ENCODE assay signal across 1 cellular context in the genomic region with DNA sequence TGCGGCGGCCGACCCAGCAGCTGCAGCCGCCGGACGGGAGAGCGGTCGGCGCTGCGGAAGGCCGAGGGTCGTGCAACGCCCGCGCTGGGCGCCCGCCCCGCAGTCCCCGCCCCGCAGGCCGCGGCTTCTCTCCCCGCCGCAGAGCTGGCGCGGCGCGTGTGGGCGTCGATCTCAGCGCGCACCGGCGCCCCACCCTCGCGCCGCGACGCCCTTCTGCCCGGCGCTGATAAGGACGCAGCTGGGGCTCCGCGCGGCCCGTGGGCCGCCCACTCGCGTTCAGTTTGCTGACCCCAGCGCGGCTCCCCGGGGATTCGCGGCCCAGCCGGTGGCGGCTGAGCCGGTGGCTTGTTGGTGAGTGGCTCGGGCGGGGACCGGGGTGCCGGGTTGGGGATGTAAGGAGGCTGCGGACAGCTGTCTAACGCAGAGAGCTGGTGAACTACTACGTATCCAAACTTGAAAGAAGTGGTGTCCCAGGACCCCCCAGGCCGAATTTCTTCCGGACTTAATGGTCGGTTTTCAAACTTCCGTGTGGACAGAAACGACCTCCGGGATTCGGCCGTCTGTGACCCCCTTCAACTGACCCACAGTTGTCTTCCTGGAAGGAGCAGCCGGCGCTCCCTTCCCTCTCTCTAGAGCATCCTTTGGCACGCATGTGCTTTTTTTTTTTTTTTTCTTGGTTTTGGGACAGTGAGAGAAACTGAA.
TF ChIP-seq lines count a peak whose summit lies in the region.

No MANE protein-coding gene starts in this region.

TF ChIP-seq in K562, 482 proteins besides CTCF, POLR2A, EP300 and RAD21 (continued from another document and continues in another):
- TF ChIP-seq, protein P1, sequence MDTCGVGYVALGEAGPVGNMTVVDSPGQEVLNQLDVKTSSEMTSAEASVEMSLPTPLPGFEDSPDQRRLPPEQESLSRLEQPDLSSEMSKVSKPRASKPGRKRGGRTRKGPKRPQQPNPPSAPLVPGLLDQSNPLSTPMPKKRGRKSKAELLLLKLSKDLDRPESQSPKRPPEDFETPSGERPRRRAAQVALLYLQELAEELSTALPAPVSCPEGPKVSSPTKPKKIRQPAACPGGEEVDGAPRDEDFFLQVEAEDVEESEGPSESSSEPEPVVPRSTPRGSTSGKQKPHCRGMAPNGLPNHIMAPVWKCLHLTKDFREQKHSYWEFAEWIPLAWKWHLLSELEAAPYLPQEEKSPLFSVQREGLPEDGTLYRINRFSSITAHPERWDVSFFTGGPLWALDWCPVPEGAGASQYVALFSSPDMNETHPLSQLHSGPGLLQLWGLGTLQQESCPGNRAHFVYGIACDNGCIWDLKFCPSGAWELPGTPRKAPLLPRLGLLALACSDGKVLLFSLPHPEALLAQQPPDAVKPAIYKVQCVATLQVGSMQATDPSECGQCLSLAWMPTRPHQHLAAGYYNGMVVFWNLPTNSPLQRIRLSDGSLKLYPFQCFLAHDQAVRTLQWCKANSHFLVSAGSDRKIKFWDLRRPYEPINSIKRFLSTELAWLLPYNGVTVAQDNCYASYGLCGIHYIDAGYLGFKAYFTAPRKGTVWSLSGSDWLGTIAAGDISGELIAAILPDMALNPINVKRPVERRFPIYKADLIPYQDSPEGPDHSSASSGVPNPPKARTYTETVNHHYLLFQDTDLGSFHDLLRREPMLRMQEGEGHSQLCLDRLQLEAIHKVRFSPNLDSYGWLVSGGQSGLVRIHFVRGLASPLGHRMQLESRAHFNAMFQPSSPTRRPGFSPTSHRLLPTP (IDR thresholded peaks at IDR 0.05; ENCODE audit: borderline replicate concordance, extremely low read depth, insufficient read length), result no peak
- no peak for TF ChIP-seq ZNF589 (CRISPR knock-in tag; IDR thresholded peaks at IDR 0.05; ENCODE audit: low read depth)
- TF ChIP-seq RAD51 (IDR thresholded peaks at IDR 0.05; ENCODE audit: borderline replicate concordance, low read depth), result no peak
- TF ChIP-seq, protein P2, sequence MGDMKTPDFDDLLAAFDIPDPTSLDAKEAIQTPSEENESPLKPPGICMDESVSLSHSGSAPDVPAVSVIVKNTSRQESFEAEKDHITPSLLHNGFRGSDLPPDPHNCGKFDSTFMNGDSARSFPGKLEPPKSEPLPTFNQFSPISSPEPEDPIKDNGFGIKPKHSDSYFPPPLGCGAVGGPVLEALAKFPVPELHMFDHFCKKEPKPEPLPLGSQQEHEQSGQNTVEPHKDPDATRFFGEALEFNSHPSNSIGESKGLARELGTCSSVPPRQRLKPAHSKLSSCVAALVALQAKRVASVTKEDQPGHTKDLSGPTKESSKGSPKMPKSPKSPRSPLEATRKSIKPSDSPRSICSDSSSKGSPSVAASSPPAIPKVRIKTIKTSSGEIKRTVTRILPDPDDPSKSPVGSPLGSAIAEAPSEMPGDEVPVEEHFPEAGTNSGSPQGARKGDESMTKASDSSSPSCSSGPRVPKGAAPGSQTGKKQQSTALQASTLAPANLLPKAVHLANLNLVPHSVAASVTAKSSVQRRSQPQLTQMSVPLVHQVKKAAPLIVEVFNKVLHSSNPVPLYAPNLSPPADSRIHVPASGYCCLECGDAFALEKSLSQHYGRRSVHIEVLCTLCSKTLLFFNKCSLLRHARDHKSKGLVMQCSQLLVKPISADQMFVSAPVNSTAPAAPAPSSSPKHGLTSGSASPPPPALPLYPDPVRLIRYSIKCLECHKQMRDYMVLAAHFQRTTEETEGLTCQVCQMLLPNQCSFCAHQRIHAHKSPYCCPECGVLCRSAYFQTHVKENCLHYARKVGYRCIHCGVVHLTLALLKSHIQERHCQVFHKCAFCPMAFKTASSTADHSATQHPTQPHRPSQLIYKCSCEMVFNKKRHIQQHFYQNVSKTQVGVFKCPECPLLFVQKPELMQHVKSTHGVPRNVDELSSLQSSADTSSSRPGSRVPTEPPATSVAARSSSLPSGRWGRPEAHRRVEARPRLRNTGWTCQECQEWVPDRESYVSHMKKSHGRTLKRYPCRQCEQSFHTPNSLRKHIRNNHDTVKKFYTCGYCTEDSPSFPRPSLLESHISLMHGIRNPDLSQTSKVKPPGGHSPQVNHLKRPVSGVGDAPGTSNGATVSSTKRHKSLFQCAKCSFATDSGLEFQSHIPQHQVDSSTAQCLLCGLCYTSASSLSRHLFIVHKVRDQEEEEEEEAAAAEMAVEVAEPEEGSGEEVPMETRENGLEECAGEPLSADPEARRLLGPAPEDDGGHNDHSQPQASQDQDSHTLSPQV (IDR thresholded peaks at IDR 0.05), result no peak
- TF ChIP-seq GABPB1 (CRISPR knock-in tag; IDR thresholded peaks at IDR 0.05), result no peak
- no peak for TF ChIP-seq ATF1 (CRISPR knock-in tag; IDR thresholded peaks at IDR 0.05)
- 0 out of 2 replicates have a peak, but pooled peaks have one; percentile 14 for TF ChIP-seq ATF1 (tag; IDR thresholded peaks at IDR 0.05)
- TF ChIP-seq FOXK2 (conservative IDR thresholded peaks at IDR 0.05 in 1 of 2, IDR thresholded peaks at IDR 0.05 in 1 of 2; ENCODE audit: low read depth in 2 of 2), result no peak
- TF ChIP-seq, protein P3, sequence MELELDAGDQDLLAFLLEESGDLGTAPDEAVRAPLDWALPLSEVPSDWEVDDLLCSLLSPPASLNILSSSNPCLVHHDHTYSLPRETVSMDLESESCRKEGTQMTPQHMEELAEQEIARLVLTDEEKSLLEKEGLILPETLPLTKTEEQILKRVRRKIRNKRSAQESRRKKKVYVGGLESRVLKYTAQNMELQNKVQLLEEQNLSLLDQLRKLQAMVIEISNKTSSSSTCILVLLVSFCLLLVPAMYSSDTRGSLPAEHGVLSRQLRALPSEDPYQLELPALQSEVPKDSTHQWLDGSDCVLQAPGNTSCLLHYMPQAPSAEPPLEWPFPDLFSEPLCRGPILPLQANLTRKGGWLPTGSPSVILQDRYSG (tag; conservative IDR thresholded peaks at IDR 0.05; ENCODE audit: low read depth), result no peak
- TF ChIP-seq DDX20 (tag; IDR thresholded peaks at IDR 0.05; ENCODE audit: low read depth), result no peak
- TF ChIP-seq, protein P4, sequence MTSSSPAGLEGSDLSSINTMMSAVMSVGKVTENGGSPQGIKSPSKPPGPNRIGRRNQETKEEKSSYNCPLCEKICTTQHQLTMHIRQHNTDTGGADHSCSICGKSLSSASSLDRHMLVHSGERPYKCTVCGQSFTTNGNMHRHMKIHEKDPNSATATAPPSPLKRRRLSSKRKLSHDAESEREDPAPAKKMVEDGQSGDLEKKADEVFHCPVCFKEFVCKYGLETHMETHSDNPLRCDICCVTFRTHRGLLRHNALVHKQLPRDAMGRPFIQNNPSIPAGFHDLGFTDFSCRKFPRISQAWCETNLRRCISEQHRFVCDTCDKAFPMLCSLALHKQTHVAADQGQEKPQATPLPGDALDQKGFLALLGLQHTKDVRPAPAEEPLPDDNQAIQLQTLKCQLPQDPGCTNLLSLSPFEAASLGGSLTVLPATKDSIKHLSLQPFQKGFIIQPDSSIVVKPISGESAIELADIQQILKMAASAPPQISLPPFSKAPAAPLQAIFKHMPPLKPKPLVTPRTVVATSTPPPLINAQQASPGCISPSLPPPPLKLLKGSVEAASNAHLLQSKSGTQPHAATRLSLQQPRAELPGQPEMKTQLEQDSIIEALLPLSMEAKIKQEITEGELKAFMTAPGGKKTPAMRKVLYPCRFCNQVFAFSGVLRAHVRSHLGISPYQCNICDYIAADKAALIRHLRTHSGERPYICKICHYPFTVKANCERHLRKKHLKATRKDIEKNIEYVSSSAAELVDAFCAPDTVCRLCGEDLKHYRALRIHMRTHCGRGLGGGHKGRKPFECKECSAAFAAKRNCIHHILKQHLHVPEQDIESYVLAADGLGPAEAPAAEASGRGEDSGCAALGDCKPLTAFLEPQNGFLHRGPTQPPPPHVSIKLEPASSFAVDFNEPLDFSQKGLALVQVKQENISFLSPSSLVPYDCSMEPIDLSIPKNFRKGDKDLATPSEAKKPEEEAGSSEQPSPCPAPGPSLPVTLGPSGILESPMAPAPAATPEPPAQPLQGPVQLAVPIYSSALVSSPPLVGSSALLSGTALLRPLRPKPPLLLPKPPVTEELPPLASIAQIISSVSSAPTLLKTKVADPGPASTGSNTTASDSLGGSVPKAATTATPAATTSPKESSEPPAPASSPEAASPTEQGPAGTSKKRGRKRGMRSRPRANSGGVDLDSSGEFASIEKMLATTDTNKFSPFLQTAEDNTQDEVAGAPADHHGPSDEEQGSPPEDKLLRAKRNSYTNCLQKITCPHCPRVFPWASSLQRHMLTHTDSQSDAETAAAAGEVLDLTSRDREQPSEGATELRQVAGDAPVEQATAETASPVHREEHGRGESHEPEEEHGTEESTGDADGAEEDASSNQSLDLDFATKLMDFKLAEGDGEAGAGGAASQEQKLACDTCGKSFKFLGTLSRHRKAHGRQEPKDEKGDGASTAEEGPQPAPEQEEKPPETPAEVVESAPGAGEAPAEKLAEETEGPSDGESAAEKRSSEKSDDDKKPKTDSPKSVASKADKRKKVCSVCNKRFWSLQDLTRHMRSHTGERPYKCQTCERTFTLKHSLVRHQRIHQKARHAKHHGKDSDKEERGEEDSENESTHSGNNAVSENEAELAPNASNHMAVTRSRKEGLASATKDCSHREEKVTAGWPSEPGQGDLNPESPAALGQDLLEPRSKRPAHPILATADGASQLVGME (CRISPR knock-in tag; IDR thresholded peaks at IDR 0.05), result no peak
- no peak for TF ChIP-seq RNF2 (IDR thresholded peaks at IDR 0.05)
- no peak for TF ChIP-seq CHD2 (IDR thresholded peaks at IDR 0.05; ENCODE audit: low read depth, low read length)
- TF ChIP-seq NCOR1 (IDR thresholded peaks at IDR 0.05), result peak; percentile 60
- no peak for TF ChIP-seq TAF15 (IDR thresholded peaks at IDR 0.05; ENCODE audit: low read depth, low read length)
- peak; percentile 24; the same call in 1 of the 2 replicates for TF ChIP-seq PML (IDR thresholded peaks at IDR 0.05; ENCODE audit: low read length)
- no peak for TF ChIP-seq GTF2E2 (tag; IDR thresholded peaks at IDR 0.05)
- TF ChIP-seq NFYB (IDR thresholded peaks at IDR 0.05; ENCODE audit: extremely low read depth, insufficient read length), result no peak
- TF ChIP-seq NBN (IDR thresholded peaks at IDR 0.05; ENCODE audit: low read depth), result no peak
- TF ChIP-seq ELF4 (CRISPR knock-in tag; IDR thresholded peaks at IDR 0.05), result no peak
- TF ChIP-seq PTBP1 (IDR thresholded peaks at IDR 0.05; ENCODE audit: low read depth, low read length), result no peak
- TF ChIP-seq HMGN3 (IDR thresholded peaks at IDR 0.05; ENCODE audit: borderline replicate concordance, extremely low read depth, insufficient read length, low read depth, low read length), result peak; percentile 61
- peak; percentile 73 for TF ChIP-seq MTA3 (IDR thresholded peaks at IDR 0.05; ENCODE audit: borderline replicate concordance)
- no peak for TF ChIP-seq BRD9 (IDR thresholded peaks at IDR 0.05; ENCODE audit: low read depth, partially characterized antibody)
- TF ChIP-seq, protein P5, sequence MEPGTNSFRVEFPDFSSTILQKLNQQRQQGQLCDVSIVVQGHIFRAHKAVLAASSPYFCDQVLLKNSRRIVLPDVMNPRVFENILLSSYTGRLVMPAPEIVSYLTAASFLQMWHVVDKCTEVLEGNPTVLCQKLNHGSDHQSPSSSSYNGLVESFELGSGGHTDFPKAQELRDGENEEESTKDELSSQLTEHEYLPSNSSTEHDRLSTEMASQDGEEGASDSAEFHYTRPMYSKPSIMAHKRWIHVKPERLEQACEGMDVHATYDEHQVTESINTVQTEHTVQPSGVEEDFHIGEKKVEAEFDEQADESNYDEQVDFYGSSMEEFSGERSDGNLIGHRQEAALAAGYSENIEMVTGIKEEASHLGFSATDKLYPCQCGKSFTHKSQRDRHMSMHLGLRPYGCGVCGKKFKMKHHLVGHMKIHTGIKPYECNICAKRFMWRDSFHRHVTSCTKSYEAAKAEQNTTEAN (CRISPR knock-in tag; IDR thresholded peaks at IDR 0.05), result no peak
- TF ChIP-seq RBM34 (IDR thresholded peaks at IDR 0.05; ENCODE audit: borderline replicate concordance, insufficient read depth, low read length), result no peak
- no peak for TF ChIP-seq PHB2 (IDR thresholded peaks at IDR 0.05; ENCODE audit: low read depth)
- TF ChIP-seq, protein P6, sequence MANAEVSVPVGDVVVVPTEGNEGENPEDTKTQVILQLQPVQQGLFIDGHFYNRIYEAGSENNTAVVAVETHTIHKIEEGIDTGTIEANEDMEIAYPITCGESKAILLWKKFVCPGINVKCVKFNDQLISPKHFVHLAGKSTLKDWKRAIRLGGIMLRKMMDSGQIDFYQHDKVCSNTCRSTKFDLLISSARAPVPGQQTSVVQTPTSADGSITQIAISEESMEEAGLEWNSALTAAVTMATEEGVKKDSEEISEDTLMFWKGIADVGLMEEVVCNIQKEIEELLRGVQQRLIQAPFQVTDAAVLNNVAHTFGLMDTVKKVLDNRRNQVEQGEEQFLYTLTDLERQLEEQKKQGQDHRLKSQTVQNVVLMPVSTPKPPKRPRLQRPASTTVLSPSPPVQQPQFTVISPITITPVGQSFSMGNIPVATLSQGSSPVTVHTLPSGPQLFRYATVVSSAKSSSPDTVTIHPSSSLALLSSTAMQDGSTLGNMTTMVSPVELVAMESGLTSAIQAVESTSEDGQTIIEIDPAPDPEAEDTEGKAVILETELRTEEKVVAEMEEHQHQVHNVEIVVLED (CRISPR knock-in tag; IDR thresholded peaks at IDR 0.05), result peak; percentile 68; the same call in 1 of the 2 replicates
- no peak for TF ChIP-seq ZNF695 (CRISPR knock-in tag; IDR thresholded peaks at IDR 0.05)
- TF ChIP-seq, protein P7, sequence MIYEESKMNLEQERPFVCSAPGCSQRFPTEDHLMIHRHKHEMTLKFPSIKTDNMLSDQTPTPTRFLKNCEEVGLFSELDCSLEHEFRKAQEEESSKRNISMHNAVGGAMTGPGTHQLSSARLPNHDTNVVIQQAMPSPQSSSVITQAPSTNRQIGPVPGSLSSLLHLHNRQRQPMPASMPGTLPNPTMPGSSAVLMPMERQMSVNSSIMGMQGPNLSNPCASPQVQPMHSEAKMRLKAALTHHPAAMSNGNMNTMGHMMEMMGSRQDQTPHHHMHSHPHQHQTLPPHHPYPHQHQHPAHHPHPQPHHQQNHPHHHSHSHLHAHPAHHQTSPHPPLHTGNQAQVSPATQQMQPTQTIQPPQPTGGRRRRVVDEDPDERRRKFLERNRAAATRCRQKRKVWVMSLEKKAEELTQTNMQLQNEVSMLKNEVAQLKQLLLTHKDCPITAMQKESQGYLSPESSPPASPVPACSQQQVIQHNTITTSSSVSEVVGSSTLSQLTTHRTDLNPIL (CRISPR knock-in tag; IDR thresholded peaks at IDR 0.05), result no peak
- TF ChIP-seq, protein P8, sequence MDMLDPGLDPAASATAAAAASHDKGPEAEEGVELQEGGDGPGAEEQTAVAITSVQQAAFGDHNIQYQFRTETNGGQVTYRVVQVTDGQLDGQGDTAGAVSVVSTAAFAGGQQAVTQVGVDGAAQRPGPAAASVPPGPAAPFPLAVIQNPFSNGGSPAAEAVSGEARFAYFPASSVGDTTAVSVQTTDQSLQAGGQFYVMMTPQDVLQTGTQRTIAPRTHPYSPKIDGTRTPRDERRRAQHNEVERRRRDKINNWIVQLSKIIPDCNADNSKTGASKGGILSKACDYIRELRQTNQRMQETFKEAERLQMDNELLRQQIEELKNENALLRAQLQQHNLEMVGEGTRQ (CRISPR knock-in tag; IDR thresholded peaks at IDR 0.05), result no peak
- TF ChIP-seq NONO (IDR thresholded peaks at IDR 0.05; ENCODE audit: low read depth in 2 of 2, low read length in 1 of 2), result peak in 1 of 2 experiments; percentile 37; a peak in 1 of 4 replicates
- TF ChIP-seq HNRNPL (IDR thresholded peaks at IDR 0.05; ENCODE audit: low read depth, low read length), result no peak
- no peak for TF ChIP-seq ZNF224 (CRISPR knock-in tag; IDR thresholded peaks at IDR 0.05)
- TF ChIP-seq CBFA2T3 (IDR thresholded peaks at IDR 0.05), result peak; percentile 80
- TF ChIP-seq, protein P9, sequence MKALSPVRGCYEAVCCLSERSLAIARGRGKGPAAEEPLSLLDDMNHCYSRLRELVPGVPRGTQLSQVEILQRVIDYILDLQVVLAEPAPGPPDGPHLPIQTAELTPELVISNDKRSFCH (CRISPR knock-in tag; IDR thresholded peaks at IDR 0.05), result no peak
- TF ChIP-seq, protein P9 (tag; IDR thresholded peaks at IDR 0.05), result no peak
- no peak for TF ChIP-seq BCOR (IDR thresholded peaks at IDR 0.05)
